Comparison of ENCODE assay signal across 12 cellular contexts in the genomic region with DNA sequence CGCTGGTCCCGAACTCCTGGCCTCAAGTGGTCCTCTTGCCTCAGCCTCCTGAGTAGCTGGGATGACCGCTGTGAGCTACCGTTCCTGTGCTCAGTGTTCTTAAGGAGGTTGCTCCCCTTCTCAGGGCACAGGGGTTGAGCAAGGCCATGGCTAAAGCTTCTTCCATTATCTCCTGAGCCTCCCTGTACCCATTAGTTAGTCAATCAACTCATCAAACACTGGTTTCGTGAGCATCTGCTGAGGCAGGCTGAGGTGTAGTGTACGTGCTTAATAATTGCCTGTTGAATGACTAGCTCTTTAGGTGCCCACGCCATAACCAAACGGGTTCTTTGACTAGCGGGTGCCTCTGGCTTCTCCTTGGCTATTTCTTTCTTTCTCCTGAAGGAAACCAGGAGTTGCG. TPM values are rescaled to one million over a fixed set of nuclear protein-coding genes. Genes with fewer than 3 reads are reported as not detected.
DNase-seq lines count a peak whose midpoint lies in the region; ATAC-seq and TF ChIP-seq lines count a peak whose summit lies in the region.
"Had no signal": no experiment of that assay in that cellular context is flagged by ENCODE, and none has a peak within 500 bp of the region (broad histone marks: within the 10 kb centered on the region; RNA-seq: fewer than 3 reads in every experiment).

No MANE protein-coding gene starts in this region.

- H3K27me3 ChIP-seq in heart right ventricle (no peaks in the 10 kb centered on the region), neuron (ENCODE audit: insufficient read depth, low read length) (peaks cover 10% of the 10 kb centered on the region), aorta (ENCODE audit: control insufficient read depth in 1 of 2, insufficient read depth in 2 of 2, low read length in 1 of 2) (no peaks in the 10 kb centered on the region)

- no peak for DNase-seq in heart right ventricle
- no peak for DNase-seq in cardiac septum (ENCODE audit: low spot score)
- DNase-seq in epithelial cell of prostate (ENCODE audit: low read depth, low spot score), result no peak
- peak in 1 of 2 donors; percentile 56 for DNase-seq in aorta
- DNase-seq in LoVo (ENCODE audit: low spot score), result no peak
- no peak for DNase-seq in COR-L47 (lab: John Stamatoyannopoulos, UW)
- DNase-seq: activated CD4-positive, alpha-beta T cell treated with anti-CD3 and anti-CD28 coated beads for 48 hours; activated naive CD4-positive, alpha-beta T cell treated with Interleukin-2 at 50 U/mL for 16 hours; NCI-H187 treated with DMSO at 0.1 percent for 48 hours had no signal

- ATAC-seq in heart right ventricle (peak in 1 of 8 donors; percentile 0), aorta (ENCODE audit: low FRiP score) (no peak), GM18520 (IDR thresholded peaks at IDR 0.05; ENCODE audit: unreplicated experiment) (no peak)

- no peaks in the 10 kb centered on the region for H3K9me3 ChIP-seq in heart right ventricle
- no peaks in the 10 kb centered on the region for H3K9me3 ChIP-seq in neuron (ENCODE audit: low read length)
- H3K9me3 ChIP-seq in aorta (ENCODE audit: control insufficient read depth, low read length), result no peaks in the 10 kb centered on the region

- H3K36me3 ChIP-seq in heart right ventricle (no peaks in the 10 kb centered on the region), neuron (ENCODE audit: insufficient read depth, low read length) (no peaks in the 10 kb centered on the region), aorta (ENCODE audit: control insufficient read depth in 1 of 2, insufficient read depth in 2 of 2, low read length in 1 of 2) (no peaks in the 10 kb centered on the region)

- 79 to 88% methylated on average over 10 of the region's 10 CpGs for WGBS in heart right ventricle, 2 donors
- WGBS in aorta, 2 donors, result 49 to 51% methylated on average over 10 of the region's 10 CpGs

- intact Hi-C loops in heart right ventricle (cut with DNase I), result loop anchor here in 4 of 10 donors (1.0 to 5.0 kb wide), 5 partner anchors 35 to 119 kb away; partner anchors contain the start of gene SAMD14 (in 1 of the 4)
- intact Hi-C loops in cardiac septum (cut with DNase I), result no loop called here
- intact Hi-C loops in aorta (cut with DNase I), result no loop called here

- H3K27ac ChIP-seq in heart right ventricle, result peak overlapping the region; percentile 59 to 94 (median 84)
- peak overlapping the region; percentile 79 for H3K27ac ChIP-seq in epithelial cell of prostate
- H3K27ac ChIP-seq in aorta (ENCODE audit: low read depth in 1 of 2, low read length in 2 of 2), result peak overlapping the region; percentile 62 to 100

- H3K4me3 ChIP-seq in heart right ventricle (peak overlapping the region in 4 of 10 donors; percentile 21 to 32 (median 30)), neuron (ENCODE audit: low read length) (no peak overlapping the region), aorta (ENCODE audit: low read length in 2 of 2) (no peak overlapping the region)

- peak overlapping the region; percentile 26 for H2AFZ ChIP-seq in neuron (ENCODE audit: low read depth, low read length)

- H3K4me1 ChIP-seq in heart right ventricle (peaks cover 21 to 61% (median 43%) of the 10 kb centered on the region in 9 donors), neuron (ENCODE audit: insufficient read depth, low read length) (peaks cover 10% of the 10 kb centered on the region), aorta (ENCODE audit: control insufficient read depth in 1 of 2, insufficient read depth in 2 of 2, low read length in 2 of 2) (peaks cover 0 to 3% of the 10 kb centered on the region in 2 donors)

- TF ChIP-seq CTCF in heart right ventricle (IDR thresholded peaks at IDR 0.05), result no peak

RNA-seq across cellular contexts. Expression of gene SGCA, which starts 11.7 kb away (rescaled TPM):
- 100 to 1,000 TPM; 136 to 204 (median 158) TPM for total RNA-seq in heart right ventricle
- 100 to 1,000 TPM; 137 to 314 TPM for polyA plus RNA-seq in heart right ventricle
- total RNA-seq in cardiac septum, result 159 TPM
- total RNA-seq in aorta, result 10 to 100 TPM; 91.8 to 92.7 TPM
- polyA plus RNA-seq in aorta, result 100 to 1,000 TPM in 1 of 2 donors, 10 to 100 TPM in 1; 86.4 to 198 TPM
- total RNA-seq: SK-MEL-5 had no signal

RNA-seq across cellular contexts. Expression of gene COL1A1, which starts 24.0 kb away (rescaled TPM):
- total RNA-seq in heart right ventricle, result 100 to 1,000 TPM in 1 of 10 donors, 10 to 100 TPM in 9; 31.7 to 455 (median 45.9) TPM
- polyA plus RNA-seq in heart right ventricle, result 10 to 100 TPM; 30.2 to 81.5 TPM
- 142 TPM for total RNA-seq in cardiac septum
- total RNA-seq in aorta, result 100 to 1,000 TPM; 400 to 948 TPM
- polyA plus RNA-seq in aorta, result 100 to 1,000 TPM in 1 of 2 donors, 10 to 100 TPM in 1; 70.2 to 391 TPM

RNA-seq across cellular contexts. Expression of gene PPP1R9B, which starts 27.0 kb away (rescaled TPM):
- total RNA-seq in heart right ventricle (10 to 100 TPM; 17.3 to 45.4 (median 26.9) TPM), cardiac septum (46.1 TPM), aorta (10 to 100 TPM; 64.4 to 99.0 TPM)
- polyA plus RNA-seq in heart right ventricle (10 to 100 TPM; 22.4 to 42.7 TPM), aorta (10 to 100 TPM; 20.3 to 26.1 TPM)

RNA-seq across cellular contexts. Expression of gene SAMD14, which starts 47.5 kb away (rescaled TPM):
- 1 to 10 TPM; 1.5 to 3.8 (median 1.9) TPM for total RNA-seq in heart right ventricle
- polyA plus RNA-seq in heart right ventricle, result 1 to 10 TPM; 1.9 to 3.8 TPM
- total RNA-seq in cardiac septum, result 4.4 TPM
- total RNA-seq in aorta, result 10 to 100 TPM in 1 of 2 donors, 1 to 10 TPM in 1; 9.3 to 12.6 TPM
- polyA plus RNA-seq in aorta, result 1 to 10 TPM; 2.5 to 3.8 TPM
